In the genomic region with DNA sequence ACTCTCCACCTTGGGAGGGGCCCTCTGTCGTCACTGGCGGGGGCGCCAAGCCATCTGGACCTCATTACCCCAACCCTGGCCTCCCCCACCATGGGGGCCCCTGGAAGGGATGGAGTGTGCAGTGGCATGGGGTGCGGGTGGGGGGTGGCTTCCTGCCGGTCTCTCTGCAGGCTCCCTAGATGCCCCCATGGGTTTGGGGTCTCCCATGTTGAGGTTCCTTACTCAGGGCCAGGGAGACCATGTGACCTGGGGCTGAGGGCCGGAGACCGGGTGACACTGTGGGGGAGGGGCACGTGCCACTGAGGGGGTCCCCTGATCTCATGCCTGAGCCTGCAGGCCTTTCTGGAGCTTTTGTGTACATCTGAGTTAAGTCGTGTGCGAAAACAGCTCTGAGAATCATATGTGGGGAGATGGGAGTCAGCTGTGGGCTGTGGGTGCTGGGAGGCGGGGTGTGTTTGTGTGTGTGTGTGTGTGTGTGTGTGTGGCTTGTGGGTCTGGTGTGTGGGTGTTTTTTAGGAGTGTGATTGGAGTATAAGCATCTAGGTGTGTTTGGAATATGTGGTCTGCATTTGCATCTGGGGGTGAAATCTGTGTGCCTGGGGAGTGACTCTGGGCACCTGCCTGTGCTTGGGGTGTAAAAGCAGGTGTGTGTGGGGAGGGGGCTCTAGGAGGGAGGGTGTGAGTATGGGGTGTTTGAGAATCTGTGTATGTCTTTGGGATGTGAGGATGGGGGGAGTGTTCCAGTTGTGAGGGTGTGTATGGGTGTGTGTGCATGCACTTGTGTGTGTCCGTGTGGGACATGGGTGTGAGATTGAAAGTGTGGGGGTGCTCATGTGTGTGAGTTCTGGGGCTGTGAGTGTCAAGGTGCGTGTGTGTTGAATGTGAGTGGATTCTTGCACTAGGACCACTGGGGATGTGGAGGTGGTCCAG, we compare ENCODE assay signal across 12 cellular contexts. TPM values are rescaled to one million over a fixed set of nuclear protein-coding genes. Genes with fewer than 3 reads are reported as not detected.
DNase-seq lines count a peak whose midpoint lies in the region; ATAC-seq and TF ChIP-seq lines count a peak whose summit lies in the region.
"Had no signal": no experiment of that assay in that cellular context is flagged by ENCODE, and none has a peak within 500 bp of the region (broad histone marks: within the 10 kb centered on the region; RNA-seq: fewer than 3 reads in every experiment).

No MANE protein-coding gene starts in this region.

- H3K36me3 Mint-ChIP-seq in activated CD8-positive, alpha-beta T cell treated with anti-CD3 and anti-CD28 coated beads, Interleukin-2, amount 10 ng/mL, durations not matched to agents 7 days and 5 days (ENCODE audit: low read depth): no peaks in the 10 kb centered on the region
- H3K36me3 Mint-ChIP-seq in glutamatergic neuron (ENCODE audit: unreplicated experiment): no peaks in the 10 kb centered on the region

- no peaks in the 10 kb centered on the region for H3K9me3 Mint-ChIP-seq in activated CD8-positive, alpha-beta T cell treated with anti-CD3 and anti-CD28 coated beads, Interleukin-2, amount 10 ng/mL, durations not matched to agents 7 days and 5 days (ENCODE audit: insufficient read depth)
- peaks cover 3% of the 10 kb centered on the region for H3K9me3 Mint-ChIP-seq in glutamatergic neuron (ENCODE audit: unreplicated experiment)

- H3K27ac ChIP-seq in prostate gland: peak overlapping the region in 1 of 2 donors; percentile 38
- H3K27ac ChIP-seq: C4-2B had no signal

- H3K4me3 Mint-ChIP-seq in activated CD8-positive, alpha-beta T cell treated with anti-CD3 and anti-CD28 coated beads, Interleukin-2, amount 10 ng/mL, durations not matched to agents 7 days and 5 days: no peak overlapping the region
- peak overlapping the region; percentile 5 for H3K4me3 Mint-ChIP-seq in glutamatergic neuron (ENCODE audit: unreplicated experiment)

- CTCF ChIA-PET in activated CD8-positive, alpha-beta T cell treated with anti-CD3 and anti-CD28 coated beads, Interleukin-2, amount 10 ng/mL, durations not matched to agents 7 days and 5 days (lab: Charles Lee): no interaction called here

- POLR2A ChIA-PET in activated CD8-positive, alpha-beta T cell treated with anti-CD3 and anti-CD28 coated beads, Interleukin-2, amount 10 ng/mL, durations not matched to agents 7 days and 5 days (lab: Charles Lee): no interaction called here

- TF ChIP-seq POLR2A in prostate gland (IDR thresholded peaks at IDR 0.05): no peak

- WGBS in prostate gland: 53% methylated on average over 13 of the region's 13 CpGs

- intact Hi-C loops in prostate gland (cut with DNase I): no loop called here

- H3K36me3 ChIP-seq in prostate gland: no peaks in the 10 kb centered on the region

- no peak for TF ChIP-seq CTCF in glutamatergic neuron (IDR thresholded peaks at IDR 0.05; ENCODE audit: partially characterized antibody, unreplicated experiment)
- TF ChIP-seq CTCF in prostate gland (IDR thresholded peaks at IDR 0.05): no peak

- peak overlapping the region; percentile 39 for H3K27ac Mint-ChIP-seq in activated CD8-positive, alpha-beta T cell treated with anti-CD3 and anti-CD28 coated beads, Interleukin-2, amount 10 ng/mL, durations not matched to agents 7 days and 5 days
- H3K27ac Mint-ChIP-seq in glutamatergic neuron (ENCODE audit: unreplicated experiment): no peak overlapping the region

- ATAC-seq in activated CD8-positive, alpha-beta T cell treated with anti-CD3 and anti-CD28 coated beads, Interleukin-2, amount 10 ng/mL, durations not matched to agents 7 days and 5 days: no peak

- H3K9me3 ChIP-seq in prostate gland: no peaks in the 10 kb centered on the region

- DNase-seq in AG20443 (ENCODE audit: low spot score) (peak; percentile 53), glutamatergic neuron (no peak), prostate gland (ENCODE audit: low spot score) (no peak), occipital lobe (lab: John Stamatoyannopoulos, UW) (no peak), SW 1271 (lab: John Stamatoyannopoulos, UW) (no peak), CD1c-positive myeloid dendritic cell (ENCODE audit: extremely low spot score) (no peak), KG1 (lab: John Stamatoyannopoulos, UW) (no peak)
- DNase-seq in activated CD8-positive, alpha-beta T cell treated with anti-CD3 and anti-CD28 coated beads, Interleukin-2, amount 10 ng/mL, durations not matched to agents 7 days and 5 days: no peak
- DNase-seq: activated naive CD4-positive, alpha-beta T cell treated with anti-CD3 and anti-CD28 coated beads, Interleukin-2, amount 50 U/mL, for 16 hours; kidney glomerular epithelial cell; NCI-H446 treated with DMSO at 0.1 percent for 48 hours had no signal

- no peaks in the 10 kb centered on the region for H3K4me1 ChIP-seq in prostate gland (replicated peaks)

- H3K27me3 ChIP-seq in prostate gland (replicated peaks; ENCODE audit: insufficient read depth): no peaks in the 10 kb centered on the region

- peaks cover 14% of the 10 kb centered on the region for H3K4me1 Mint-ChIP-seq in activated CD8-positive, alpha-beta T cell treated with anti-CD3 and anti-CD28 coated beads, Interleukin-2, amount 10 ng/mL, durations not matched to agents 7 days and 5 days (ENCODE audit: low read depth)
- peaks cover 20% of the 10 kb centered on the region for H3K4me1 Mint-ChIP-seq in glutamatergic neuron (ENCODE audit: low read depth, unreplicated experiment)

- H3K4me3 ChIP-seq in prostate gland: peak overlapping the region; percentile 13 to 16

- peaks cover 17% of the 10 kb centered on the region for H3K27me3 Mint-ChIP-seq in activated CD8-positive, alpha-beta T cell treated with anti-CD3 and anti-CD28 coated beads, Interleukin-2, amount 10 ng/mL, durations not matched to agents 7 days and 5 days (ENCODE audit: low read depth)
- peaks cover 15% of the 10 kb centered on the region for H3K27me3 Mint-ChIP-seq in glutamatergic neuron (ENCODE audit: unreplicated experiment)

RNA-seq across cellular contexts. Expression of a gene that starts 32.1 kb away (rescaled TPM):
- 10 to 100 TPM; 57.9 to 58.8 TPM for total RNA-seq in activated CD8-positive, alpha-beta T cell treated with anti-CD3 and anti-CD28 coated beads, Interleukin-2, amount 10 ng/mL, durations not matched to agents 7 days and 5 days
- total RNA-seq in glutamatergic neuron (ENCODE audit: unreplicated experiment) (78.3 TPM), prostate gland (100 to 1,000 TPM in 1 of 2 donors, 10 to 100 TPM in 1; 92.1 to 147 TPM), occipital lobe (45.9 TPM)

RNA-seq across cellular contexts. Expression of a gene that starts 32.3 kb away (rescaled TPM):
- 10 to 100 TPM; 12.2 to 13.7 TPM for total RNA-seq in activated CD8-positive, alpha-beta T cell treated with anti-CD3 and anti-CD28 coated beads, Interleukin-2, amount 10 ng/mL, durations not matched to agents 7 days and 5 days
- total RNA-seq in glutamatergic neuron (ENCODE audit: unreplicated experiment) (13.7 TPM), prostate gland (10 to 100 TPM; 34.8 to 38.5 TPM), occipital lobe (5.5 TPM)

RNA-seq across cellular contexts. Expression of a gene that starts 40.6 kb away (rescaled TPM):
- total RNA-seq in activated CD8-positive, alpha-beta T cell treated with anti-CD3 and anti-CD28 coated beads, Interleukin-2, amount 10 ng/mL, durations not matched to agents 7 days and 5 days: under 1 TPM; 0.21 to 0.29 TPM
- 276 TPM for total RNA-seq in glutamatergic neuron (ENCODE audit: unreplicated experiment)
- 1 to 10 TPM; 2.0 to 7.7 TPM for total RNA-seq in prostate gland
- total RNA-seq in occipital lobe: 71.7 TPM

RNA-seq across cellular contexts. Expression of a gene that starts 52.4 kb away (rescaled TPM):
- total RNA-seq in activated CD8-positive, alpha-beta T cell treated with anti-CD3 and anti-CD28 coated beads, Interleukin-2, amount 10 ng/mL, durations not matched to agents 7 days and 5 days: 100 to 1,000 TPM; 121 to 127 TPM
- 174 TPM for total RNA-seq in glutamatergic neuron (ENCODE audit: unreplicated experiment)
- total RNA-seq in prostate gland: 10 to 100 TPM; 55.2 to 94.0 TPM
- total RNA-seq in occipital lobe: 11.5 TPM
